ENCODE assay signal across 32 cellular contexts in the genomic region with DNA sequence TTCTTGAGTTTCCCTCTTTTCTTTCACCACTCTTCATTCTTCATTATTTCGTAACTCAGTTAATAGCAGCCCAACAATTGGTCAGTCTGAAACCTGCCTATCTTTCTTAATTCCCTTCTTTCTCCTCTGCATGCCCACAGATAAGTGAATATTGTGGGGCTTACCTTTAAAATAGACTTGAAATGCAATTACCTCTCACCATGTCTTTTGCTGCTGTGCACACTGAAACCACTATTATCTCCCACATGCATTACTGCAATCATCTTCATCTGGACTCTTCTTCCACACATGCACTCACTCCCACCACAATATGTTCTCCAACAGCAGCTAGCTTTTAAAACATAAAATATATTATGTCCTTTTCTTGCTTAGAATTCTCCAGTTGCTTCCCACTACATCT.
"Had no signal": no experiment of that assay in that cellular context is flagged by ENCODE, and none has a peak within 500 bp of the region (broad histone marks: within the 10 kb centered on the region; RNA-seq: fewer than 3 reads in every experiment).

No MANE protein-coding gene starts in this region.

- H3K9me3 ChIP-seq: left lung, lower lobe of right lung, pancreas, prostate gland, stomach, testis, thyroid gland, transverse colon, upper lobe of right lung, uterus had no signal

- H3K36me3 ChIP-seq: left lung, lower lobe of right lung, pancreas, prostate gland, stomach, thyroid gland, transverse colon, upper lobe of right lung, uterus had no signal

- H3K9me3 Mint-ChIP-seq: neural crest cell had no signal

- H3K4me3 Mint-ChIP-seq: immature natural killer cell; mesothelial cell of epicardium; naive B cell; natural killer cell treated with Interleukin-12 subunit alpha and Interleukin-12 subunit beta and Interleukin-15 and Interleukin-18, amount 100 ng/mL, for 72 hours; neural crest cell; stimulated activated naive B cell treated with anti-CD40 and anti-IgM and Interleukin-4, amounts not matched to agents 10 μg/mL and 1 μg/mL and 100 μg/mL, for 72 hours had no signal

- H3K27me3 Mint-ChIP-seq: naive B cell; natural killer cell treated with Interleukin-12 subunit alpha and Interleukin-12 subunit beta and Interleukin-15 and Interleukin-18, amount 100 ng/mL, for 72 hours; stimulated activated naive B cell treated with anti-CD40 and anti-IgM and Interleukin-4, amounts not matched to agents 10 μg/mL and 1 μg/mL and 100 μg/mL, for 72 hours had no signal

- H3K4me1 ChIP-seq: left lung, lower lobe of right lung, pancreas, prostate gland, stomach, testis, thyroid gland, transverse colon, upper lobe of right lung, uterus had no signal

- H3K4me1 Mint-ChIP-seq: immature natural killer cell, mesothelial cell of epicardium, neural crest cell had no signal

- H3K27me3 ChIP-seq: left lung, stomach, testis, thyroid gland, transverse colon, upper lobe of right lung, uterus had no signal

- DNase-seq: hypothalamus; immature natural killer cell; kidney; left colon; left lung; lower lobe of right lung; mammary epithelial cell; mesendoderm; naive B cell; nucleus accumbens; pancreas; posterior cingulate gyrus; retina; right cardiac atrium; stimulated activated CD4-positive, alpha-beta T cell treated with anti-CD3 and anti-CD28 coated beads, Interleukin-12 subunit alpha, Interleukin-12 subunit beta, amount 100 ng/mL, for 4 hours; stimulated activated CD4-positive, alpha-beta T cell treated with anti-CD3 and anti-CD28 coated beads, Interleukin-15, amount 100 ng/mL, for 24 hours; stimulated activated CD4-positive, alpha-beta T cell treated with anti-CD3 and anti-CD28 coated beads, Interleukin-2, amount 100 ng/mL, for 24 hours; stimulated activated CD4-positive, alpha-beta T cell treated with anti-CD3 and anti-CD28 coated beads, Interleukin-4, amount 100 ng/mL, for 1 hour; stimulated activated naive B cell treated with anti-CD40 and anti-IgM and Interleukin-4, amounts not matched to agents 10 μg/mL and 1 μg/mL and 100 μg/mL, for 72 hours; stimulated activated naive CD8-positive, alpha-beta T cell treated with anti-CD3 and anti-CD28 coated beads, Interleukin-15, Interleukin-2, amounts not matched to agents 100 U/mL and 50 U/mL, for 24 hours; stomach; testis; thyroid gland; transverse colon; upper lobe of right lung; uterus had no signal

- H3K36me3 Mint-ChIP-seq: immature natural killer cell had no signal

- ATAC-seq: left colon; left lung; lower lobe of right lung; natural killer cell treated with Interleukin-12 subunit alpha and Interleukin-12 subunit beta and Interleukin-15 and Interleukin-18, amount 100 ng/mL, for 72 hours; pancreas; right cardiac atrium; sciatic nerve; stimulated activated naive B cell treated with anti-CD40 and anti-IgM and Interleukin-4, amounts not matched to agents 10 μg/mL and 1 μg/mL and 100 μg/mL, for 72 hours; stimulated activated naive CD8-positive, alpha-beta T cell treated with anti-CD3 and anti-CD28 coated beads, Interleukin-15, Interleukin-2, amounts not matched to agents 100 U/mL and 50 U/mL, for 24 hours; upper lobe of right lung had no signal

- H3K27ac ChIP-seq: left lung, lower lobe of right lung, pancreas, prostate gland, skin epidermis, stomach, testis, thyroid gland, transverse colon, upper lobe of right lung, uterus had no signal

- H3K4me3 ChIP-seq: left lung, lower lobe of right lung, pancreas, prostate gland, skin epidermis, stomach, testis, thyroid gland, transverse colon, upper lobe of right lung, uterus had no signal

- H3K27ac Mint-ChIP-seq: immature natural killer cell; mesothelial cell of epicardium; naive B cell; natural killer cell treated with Interleukin-12 subunit alpha and Interleukin-12 subunit beta and Interleukin-15 and Interleukin-18, amount 100 ng/mL, for 72 hours; stimulated activated naive B cell treated with anti-CD40 and anti-IgM and Interleukin-4, amounts not matched to agents 10 μg/mL and 1 μg/mL and 100 μg/mL, for 72 hours had no signal
